1 cellular context compared by ENCODE assay signal in the genomic region with DNA sequence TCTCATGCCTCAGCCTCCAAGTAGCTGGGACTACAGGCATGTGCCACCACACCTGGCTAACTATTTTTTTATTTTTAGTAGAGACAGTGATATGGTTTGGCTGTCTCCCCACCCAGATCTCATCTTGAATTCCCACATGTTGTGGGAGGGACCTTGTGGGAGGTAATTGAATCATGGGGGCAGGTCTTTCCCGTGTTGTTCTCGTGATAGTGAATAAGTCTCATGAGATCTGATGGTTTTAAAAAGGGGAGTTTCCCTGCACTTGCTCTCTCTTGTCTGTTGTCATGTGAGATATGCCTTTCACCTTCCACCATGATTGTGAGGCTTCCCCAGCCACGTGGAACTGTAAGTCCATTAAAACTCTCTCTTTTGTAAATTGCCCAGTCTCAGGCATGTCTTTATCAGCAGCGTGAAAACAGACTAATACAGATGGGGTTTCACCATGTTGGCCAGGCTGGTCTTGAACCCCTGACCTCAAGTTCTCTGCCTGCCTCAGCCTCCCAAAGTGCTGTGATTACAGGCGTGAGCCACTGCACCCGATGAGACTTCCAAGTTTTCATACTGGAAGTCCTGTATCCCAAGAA.
TF ChIP-seq lines count a peak whose summit lies in the region.
"Not testable (repeated sequence)": the region's sequence is repeated elsewhere in the genome, so short reads cannot be mapped to it uniquely, and the experiment has no call there.

No MANE protein-coding gene starts in this region.

TF ChIP-seq in K562, 482 proteins besides CTCF, POLR2A, EP300 and RAD21 (continued from another document):
- TF ChIP-seq, protein P1, sequence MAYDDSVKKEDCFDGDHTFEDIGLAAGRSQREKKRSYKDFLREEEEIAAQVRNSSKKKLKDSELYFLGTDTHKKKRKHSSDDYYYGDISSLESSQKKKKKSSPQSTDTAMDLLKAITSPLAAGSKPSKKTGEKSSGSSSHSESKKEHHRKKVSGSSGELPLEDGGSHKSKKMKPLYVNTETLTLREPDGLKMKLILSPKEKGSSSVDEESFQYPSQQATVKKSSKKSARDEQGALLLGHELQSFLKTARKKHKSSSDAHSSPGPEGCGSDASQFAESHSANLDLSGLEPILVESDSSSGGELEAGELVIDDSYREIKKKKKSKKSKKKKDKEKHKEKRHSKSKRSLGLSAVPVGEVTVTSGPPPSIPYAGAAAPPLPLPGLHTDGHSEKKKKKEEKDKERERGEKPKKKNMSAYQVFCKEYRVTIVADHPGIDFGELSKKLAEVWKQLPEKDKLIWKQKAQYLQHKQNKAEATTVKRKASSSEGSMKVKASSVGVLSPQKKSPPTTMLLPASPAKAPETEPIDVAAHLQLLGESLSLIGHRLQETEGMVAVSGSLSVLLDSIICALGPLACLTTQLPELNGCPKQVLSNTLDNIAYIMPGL (CRISPR knock-in tag; IDR thresholded peaks at IDR 0.05), result peak; percentile 34; the same call in 1 of the 2 replicates
- TF ChIP-seq, protein P2, sequence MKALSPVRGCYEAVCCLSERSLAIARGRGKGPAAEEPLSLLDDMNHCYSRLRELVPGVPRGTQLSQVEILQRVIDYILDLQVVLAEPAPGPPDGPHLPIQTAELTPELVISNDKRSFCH (CRISPR knock-in tag; IDR thresholded peaks at IDR 0.05), result not testable (repeated sequence)
- TF ChIP-seq, protein P2 (tag; IDR thresholded peaks at IDR 0.05), result peak; percentile 78; the same call in 1 of the 2 replicates
- peak; percentile 58; the same call in 1 of the 2 replicates for TF ChIP-seq TAF7 (tag; IDR thresholded peaks at IDR 0.05)
- peak; percentile 88 to 89 for TF ChIP-seq FOXK2 (conservative IDR thresholded peaks at IDR 0.05 in 1 of 2, IDR thresholded peaks at IDR 0.05 in 1 of 2; ENCODE audit: low read depth in 2 of 2)
- TF ChIP-seq SMARCE1 (IDR thresholded peaks at IDR 0.05), result 0 out of 2 replicates have a peak, but pooled peaks have one; percentile 31
- TF ChIP-seq, protein P3, sequence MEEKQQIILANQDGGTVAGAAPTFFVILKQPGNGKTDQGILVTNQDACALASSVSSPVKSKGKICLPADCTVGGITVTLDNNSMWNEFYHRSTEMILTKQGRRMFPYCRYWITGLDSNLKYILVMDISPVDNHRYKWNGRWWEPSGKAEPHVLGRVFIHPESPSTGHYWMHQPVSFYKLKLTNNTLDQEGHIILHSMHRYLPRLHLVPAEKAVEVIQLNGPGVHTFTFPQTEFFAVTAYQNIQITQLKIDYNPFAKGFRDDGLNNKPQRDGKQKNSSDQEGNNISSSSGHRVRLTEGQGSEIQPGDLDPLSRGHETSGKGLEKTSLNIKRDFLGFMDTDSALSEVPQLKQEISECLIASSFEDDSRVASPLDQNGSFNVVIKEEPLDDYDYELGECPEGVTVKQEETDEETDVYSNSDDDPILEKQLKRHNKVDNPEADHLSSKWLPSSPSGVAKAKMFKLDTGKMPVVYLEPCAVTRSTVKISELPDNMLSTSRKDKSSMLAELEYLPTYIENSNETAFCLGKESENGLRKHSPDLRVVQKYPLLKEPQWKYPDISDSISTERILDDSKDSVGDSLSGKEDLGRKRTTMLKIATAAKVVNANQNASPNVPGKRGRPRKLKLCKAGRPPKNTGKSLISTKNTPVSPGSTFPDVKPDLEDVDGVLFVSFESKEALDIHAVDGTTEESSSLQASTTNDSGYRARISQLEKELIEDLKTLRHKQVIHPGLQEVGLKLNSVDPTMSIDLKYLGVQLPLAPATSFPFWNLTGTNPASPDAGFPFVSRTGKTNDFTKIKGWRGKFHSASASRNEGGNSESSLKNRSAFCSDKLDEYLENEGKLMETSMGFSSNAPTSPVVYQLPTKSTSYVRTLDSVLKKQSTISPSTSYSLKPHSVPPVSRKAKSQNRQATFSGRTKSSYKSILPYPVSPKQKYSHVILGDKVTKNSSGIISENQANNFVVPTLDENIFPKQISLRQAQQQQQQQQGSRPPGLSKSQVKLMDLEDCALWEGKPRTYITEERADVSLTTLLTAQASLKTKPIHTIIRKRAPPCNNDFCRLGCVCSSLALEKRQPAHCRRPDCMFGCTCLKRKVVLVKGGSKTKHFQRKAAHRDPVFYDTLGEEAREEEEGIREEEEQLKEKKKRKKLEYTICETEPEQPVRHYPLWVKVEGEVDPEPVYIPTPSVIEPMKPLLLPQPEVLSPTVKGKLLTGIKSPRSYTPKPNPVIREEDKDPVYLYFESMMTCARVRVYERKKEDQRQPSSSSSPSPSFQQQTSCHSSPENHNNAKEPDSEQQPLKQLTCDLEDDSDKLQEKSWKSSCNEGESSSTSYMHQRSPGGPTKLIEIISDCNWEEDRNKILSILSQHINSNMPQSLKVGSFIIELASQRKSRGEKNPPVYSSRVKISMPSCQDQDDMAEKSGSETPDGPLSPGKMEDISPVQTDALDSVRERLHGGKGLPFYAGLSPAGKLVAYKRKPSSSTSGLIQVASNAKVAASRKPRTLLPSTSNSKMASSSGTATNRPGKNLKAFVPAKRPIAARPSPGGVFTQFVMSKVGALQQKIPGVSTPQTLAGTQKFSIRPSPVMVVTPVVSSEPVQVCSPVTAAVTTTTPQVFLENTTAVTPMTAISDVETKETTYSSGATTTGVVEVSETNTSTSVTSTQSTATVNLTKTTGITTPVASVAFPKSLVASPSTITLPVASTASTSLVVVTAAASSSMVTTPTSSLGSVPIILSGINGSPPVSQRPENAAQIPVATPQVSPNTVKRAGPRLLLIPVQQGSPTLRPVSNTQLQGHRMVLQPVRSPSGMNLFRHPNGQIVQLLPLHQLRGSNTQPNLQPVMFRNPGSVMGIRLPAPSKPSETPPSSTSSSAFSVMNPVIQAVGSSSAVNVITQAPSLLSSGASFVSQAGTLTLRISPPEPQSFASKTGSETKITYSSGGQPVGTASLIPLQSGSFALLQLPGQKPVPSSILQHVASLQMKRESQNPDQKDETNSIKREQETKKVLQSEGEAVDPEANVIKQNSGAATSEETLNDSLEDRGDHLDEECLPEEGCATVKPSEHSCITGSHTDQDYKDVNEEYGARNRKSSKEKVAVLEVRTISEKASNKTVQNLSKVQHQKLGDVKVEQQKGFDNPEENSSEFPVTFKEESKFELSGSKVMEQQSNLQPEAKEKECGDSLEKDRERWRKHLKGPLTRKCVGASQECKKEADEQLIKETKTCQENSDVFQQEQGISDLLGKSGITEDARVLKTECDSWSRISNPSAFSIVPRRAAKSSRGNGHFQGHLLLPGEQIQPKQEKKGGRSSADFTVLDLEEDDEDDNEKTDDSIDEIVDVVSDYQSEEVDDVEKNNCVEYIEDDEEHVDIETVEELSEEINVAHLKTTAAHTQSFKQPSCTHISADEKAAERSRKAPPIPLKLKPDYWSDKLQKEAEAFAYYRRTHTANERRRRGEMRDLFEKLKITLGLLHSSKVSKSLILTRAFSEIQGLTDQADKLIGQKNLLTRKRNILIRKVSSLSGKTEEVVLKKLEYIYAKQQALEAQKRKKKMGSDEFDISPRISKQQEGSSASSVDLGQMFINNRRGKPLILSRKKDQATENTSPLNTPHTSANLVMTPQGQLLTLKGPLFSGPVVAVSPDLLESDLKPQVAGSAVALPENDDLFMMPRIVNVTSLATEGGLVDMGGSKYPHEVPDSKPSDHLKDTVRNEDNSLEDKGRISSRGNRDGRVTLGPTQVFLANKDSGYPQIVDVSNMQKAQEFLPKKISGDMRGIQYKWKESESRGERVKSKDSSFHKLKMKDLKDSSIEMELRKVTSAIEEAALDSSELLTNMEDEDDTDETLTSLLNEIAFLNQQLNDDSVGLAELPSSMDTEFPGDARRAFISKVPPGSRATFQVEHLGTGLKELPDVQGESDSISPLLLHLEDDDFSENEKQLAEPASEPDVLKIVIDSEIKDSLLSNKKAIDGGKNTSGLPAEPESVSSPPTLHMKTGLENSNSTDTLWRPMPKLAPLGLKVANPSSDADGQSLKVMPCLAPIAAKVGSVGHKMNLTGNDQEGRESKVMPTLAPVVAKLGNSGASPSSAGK (IDR thresholded peaks at IDR 0.05), result peak; percentile 93
- TF ChIP-seq TCF3 (CRISPR knock-in tag; IDR thresholded peaks at IDR 0.05), result peak; percentile 62
- not testable (repeated sequence) for TF ChIP-seq ATF3 (IDR thresholded peaks at IDR 0.05)
- peak; percentile 71 for TF ChIP-seq ATF3 (CRISPR knock-in tag; conservative IDR thresholded peaks at IDR 0.05)
- TF ChIP-seq CBFA2T3 (IDR thresholded peaks at IDR 0.05), result peak; percentile 60
- TF ChIP-seq MAX (CRISPR knock-in tag; IDR thresholded peaks at IDR 0.05), result peak; percentile 76
- TF ChIP-seq CBX3 (IDR thresholded peaks at IDR 0.05; ENCODE audit: borderline replicate concordance in 1 of 2, low read length in 2 of 2), result peak in 1 of 2 experiments; percentile 22; a peak in 1 of 3 replicates
- peak; percentile 14; the same call in 1 of the 2 replicates for TF ChIP-seq MTA2 (IDR thresholded peaks at IDR 0.05; ENCODE audit: low read depth)
- peak; percentile 75 for TF ChIP-seq SUPT5H (IDR thresholded peaks at IDR 0.05)
- peak; percentile 67 for TF ChIP-seq ARID1B (IDR thresholded peaks at IDR 0.05)
- 0 out of 2 replicates have a peak, but pooled peaks have one; percentile 26 for TF ChIP-seq MEF2D (tag; conservative IDR thresholded peaks at IDR 0.05; ENCODE audit: low read depth)
- TF ChIP-seq CTBP1 (IDR thresholded peaks at IDR 0.05; ENCODE audit: borderline replicate concordance), result peak; percentile 33; the same call in 1 of the 2 replicates
- TF ChIP-seq, protein P4, sequence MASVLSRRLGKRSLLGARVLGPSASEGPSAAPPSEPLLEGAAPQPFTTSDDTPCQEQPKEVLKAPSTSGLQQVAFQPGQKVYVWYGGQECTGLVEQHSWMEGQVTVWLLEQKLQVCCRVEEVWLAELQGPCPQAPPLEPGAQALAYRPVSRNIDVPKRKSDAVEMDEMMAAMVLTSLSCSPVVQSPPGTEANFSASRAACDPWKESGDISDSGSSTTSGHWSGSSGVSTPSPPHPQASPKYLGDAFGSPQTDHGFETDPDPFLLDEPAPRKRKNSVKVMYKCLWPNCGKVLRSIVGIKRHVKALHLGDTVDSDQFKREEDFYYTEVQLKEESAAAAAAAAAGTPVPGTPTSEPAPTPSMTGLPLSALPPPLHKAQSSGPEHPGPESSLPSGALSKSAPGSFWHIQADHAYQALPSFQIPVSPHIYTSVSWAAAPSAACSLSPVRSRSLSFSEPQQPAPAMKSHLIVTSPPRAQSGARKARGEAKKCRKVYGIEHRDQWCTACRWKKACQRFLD (CRISPR knock-in tag; IDR thresholded peaks at IDR 0.05), result peak; percentile 74; the same call in 1 of the 2 replicates
- TF ChIP-seq EP400 (IDR thresholded peaks at IDR 0.05), result peak; percentile 94
